In the genomic region with DNA sequence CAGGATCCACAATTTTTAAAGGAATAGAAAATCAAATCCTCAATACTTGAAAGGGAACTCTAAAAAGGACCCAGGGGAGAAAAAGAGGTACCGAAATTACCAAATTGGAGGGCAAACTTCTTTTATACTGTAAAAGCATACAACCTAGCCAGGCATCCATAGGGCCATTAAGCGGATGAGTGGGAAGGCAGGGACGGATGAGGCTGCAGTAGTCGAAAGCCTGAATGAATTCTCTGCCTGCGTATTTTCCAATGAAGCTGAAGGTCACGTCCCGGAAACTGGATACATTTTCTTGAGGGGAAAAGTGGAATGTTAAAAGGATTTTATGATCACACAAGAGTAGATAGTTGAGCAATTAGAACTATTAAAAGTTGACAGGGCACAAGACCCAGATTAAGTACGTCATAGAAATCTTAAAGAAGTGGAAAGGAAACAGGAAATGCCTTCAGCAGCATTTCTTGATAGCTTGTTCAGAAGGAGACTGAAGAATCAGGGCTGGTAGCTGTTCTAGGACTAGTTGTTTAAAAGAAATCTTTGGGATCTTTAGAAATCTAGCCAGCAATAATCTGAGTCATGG, we compare ENCODE assay signal across 15 cellular contexts.
DNase-seq lines count a peak whose midpoint lies in the region; ATAC-seq and TF ChIP-seq lines count a peak whose summit lies in the region.
"Had no signal": no experiment of that assay in that cellular context is flagged by ENCODE, and none has a peak within 500 bp of the region (broad histone marks: within the 10 kb centered on the region; RNA-seq: fewer than 3 reads in every experiment).

No MANE protein-coding gene starts in this region.

- TF ChIP-seq CTCF in endothelial cell (IDR thresholded peaks at IDR 0.05; ENCODE audit: unreplicated experiment) (no peak), type B pancreatic cell (conservative IDR thresholded peaks at IDR 0.05) (no peak), GM10266 (IDR thresholded peaks at IDR 0.05; ENCODE audit: control insufficient read depth, insufficient read depth, low read depth, missing control alignments) (no peak), GM13976 (IDR thresholded peaks at IDR 0.05; ENCODE audit: borderline replicate concordance, control extremely low read depth, extremely low read depth, insufficient read depth, missing control alignments) (no peak)

- no peaks in the 10 kb centered on the region for H3K27me3 ChIP-seq in muscle layer of duodenum (ENCODE audit: low read depth, low read length)

- no peak for ATAC-seq in activated naive CD8-positive, alpha-beta T cell treated with anti-CD3 and anti-CD28 coated beads, Interleukin-2, amount 10 ng/mL, durations not matched to agents 7 days and 5 days (ENCODE audit: low read depth)
- no peak for ATAC-seq in activated naive CD8-positive, alpha-beta T cell treated with anti-CD3 and anti-CD28 coated beads, Interleukin-2, amount 50 U/mL, for 24 hours
- ATAC-seq: HCT116, left colon had no signal

- H3K4me3 Mint-ChIP-seq in activated naive CD8-positive, alpha-beta T cell treated with anti-CD3 and anti-CD28 coated beads, Interleukin-2, amount 10 ng/mL, durations not matched to agents 7 days and 5 days = peak overlapping the region; percentile 35
- no peak overlapping the region for H3K4me3 Mint-ChIP-seq in activated naive CD8-positive, alpha-beta T cell treated with anti-CD3 and anti-CD28 coated beads, Interleukin-2, amount 50 U/mL, for 24 hours
- peak overlapping the region; percentile 45 for H3K4me3 Mint-ChIP-seq in endothelial cell (ENCODE audit: unreplicated experiment)
- H3K4me3 Mint-ChIP-seq in type B pancreatic cell = peak overlapping the region; percentile 7
- H3K4me3 Mint-ChIP-seq: stimulated activated naive CD8-positive, alpha-beta T cell treated with anti-CD3 and anti-CD28 coated beads, Interleukin-15, Interleukin-2, amounts not matched to agents 100 ng/mL and 50 ng/mL, for 24 hours had no signal

- peaks cover 7 to 23% of the 10 kb centered on the region in 2 donors for H3K4me1 ChIP-seq in muscle layer of duodenum (ENCODE audit: control insufficient read depth in 1 of 2, insufficient read depth in 2 of 2, low read length in 2 of 2)

- no peaks in the 10 kb centered on the region for H3K9me3 Mint-ChIP-seq in activated naive CD8-positive, alpha-beta T cell treated with anti-CD3 and anti-CD28 coated beads, Interleukin-2, amount 10 ng/mL, durations not matched to agents 7 days and 5 days
- H3K9me3 Mint-ChIP-seq in activated naive CD8-positive, alpha-beta T cell treated with anti-CD3 and anti-CD28 coated beads, Interleukin-2, amount 50 U/mL, for 24 hours = no peaks in the 10 kb centered on the region
- H3K9me3 Mint-ChIP-seq in endothelial cell (ENCODE audit: unreplicated experiment) = no peaks in the 10 kb centered on the region
- H3K9me3 Mint-ChIP-seq in type B pancreatic cell = no peaks in the 10 kb centered on the region
- H3K9me3 Mint-ChIP-seq: stimulated activated naive CD8-positive, alpha-beta T cell treated with anti-CD3 and anti-CD28 coated beads, Interleukin-15, Interleukin-2, amounts not matched to agents 100 ng/mL and 50 ng/mL, for 24 hours had no signal

- H3K36me3 Mint-ChIP-seq in activated naive CD8-positive, alpha-beta T cell treated with anti-CD3 and anti-CD28 coated beads, Interleukin-2, amount 10 ng/mL, durations not matched to agents 7 days and 5 days = no peaks in the 10 kb centered on the region
- no peaks in the 10 kb centered on the region for H3K36me3 Mint-ChIP-seq in activated naive CD8-positive, alpha-beta T cell treated with anti-CD3 and anti-CD28 coated beads, Interleukin-2, amount 50 U/mL, for 24 hours (ENCODE audit: low read depth)
- H3K36me3 Mint-ChIP-seq in endothelial cell (ENCODE audit: low read depth, unreplicated experiment) (no peaks in the 10 kb centered on the region), type B pancreatic cell (no peaks in the 10 kb centered on the region)

- DNase-seq in activated naive CD8-positive, alpha-beta T cell treated with anti-CD3 and anti-CD28 coated beads, Interleukin-2, amount 10 ng/mL, durations not matched to agents 7 days and 5 days = no peak
- no peak for DNase-seq in activated naive CD8-positive, alpha-beta T cell treated with anti-CD3 and anti-CD28 coated beads, Interleukin-2, amount 50 U/mL, for 24 hours
- DNase-seq in endothelial cell (ENCODE audit: low spot score) (no peak), type B pancreatic cell (ENCODE audit: extremely low spot score, unreplicated experiment) (no peak), GM10266 (ENCODE audit: extremely low spot score) (no peak), GM13976 (ENCODE audit: low spot score) (no peak), activated gamma-delta T cell treated with Interleukin-2 at 50 U/mL for 16 hours (no peak)
- DNase-seq: activated CD8-positive, alpha-beta memory T cell treated with anti-CD3 and anti-CD28 coated beads for 24 hours; amniotic stem cell; Karpas-422; left colon; NCI-H526 had no signal

- H3K36me3 ChIP-seq in muscle layer of duodenum (ENCODE audit: control insufficient read depth in 1 of 2, insufficient read depth in 2 of 2, low read length in 2 of 2) = no peaks in the 10 kb centered on the region

- H3K27ac ChIP-seq in muscle layer of duodenum (ENCODE audit: low read length) = peak overlapping the region; percentile 78

- POLR2A ChIA-PET in activated naive CD8-positive, alpha-beta T cell treated with anti-CD3 and anti-CD28 coated beads, Interleukin-2, amount 10 ng/mL, durations not matched to agents 7 days and 5 days (lab: Charles Lee) = no interaction called here

- in situ Hi-C loops in GM13976 (cut with MboI; ENCODE audit: low sequenced_read_pairs, unreplicated experiment) = no loop called here

- H3K4me1 Mint-ChIP-seq in activated naive CD8-positive, alpha-beta T cell treated with anti-CD3 and anti-CD28 coated beads, Interleukin-2, amount 10 ng/mL, durations not matched to agents 7 days and 5 days = peaks cover 2% of the 10 kb centered on the region
- peaks cover 2% of the 10 kb centered on the region for H3K4me1 Mint-ChIP-seq in activated naive CD8-positive, alpha-beta T cell treated with anti-CD3 and anti-CD28 coated beads, Interleukin-2, amount 50 U/mL, for 24 hours
- H3K4me1 Mint-ChIP-seq in endothelial cell (ENCODE audit: unreplicated experiment) (peaks cover 20% of the 10 kb centered on the region), type B pancreatic cell (ENCODE audit: unreplicated experiment) (peaks cover 20% of the 10 kb centered on the region)

- no peaks in the 10 kb centered on the region for H3K27me3 Mint-ChIP-seq in activated naive CD8-positive, alpha-beta T cell treated with anti-CD3 and anti-CD28 coated beads, Interleukin-2, amount 10 ng/mL, durations not matched to agents 7 days and 5 days
- H3K27me3 Mint-ChIP-seq in activated naive CD8-positive, alpha-beta T cell treated with anti-CD3 and anti-CD28 coated beads, Interleukin-2, amount 50 U/mL, for 24 hours = no peaks in the 10 kb centered on the region
- no peaks in the 10 kb centered on the region for H3K27me3 Mint-ChIP-seq in endothelial cell (ENCODE audit: unreplicated experiment)
- H3K27me3 Mint-ChIP-seq in type B pancreatic cell = no peaks in the 10 kb centered on the region
- H3K27me3 Mint-ChIP-seq: stimulated activated naive CD8-positive, alpha-beta T cell treated with anti-CD3 and anti-CD28 coated beads, Interleukin-15, Interleukin-2, amounts not matched to agents 100 ng/mL and 50 ng/mL, for 24 hours had no signal

- no peak overlapping the region for H3K27ac Mint-ChIP-seq in activated naive CD8-positive, alpha-beta T cell treated with anti-CD3 and anti-CD28 coated beads, Interleukin-2, amount 10 ng/mL, durations not matched to agents 7 days and 5 days
- H3K27ac Mint-ChIP-seq in activated naive CD8-positive, alpha-beta T cell treated with anti-CD3 and anti-CD28 coated beads, Interleukin-2, amount 50 U/mL, for 24 hours = no peak overlapping the region
- H3K27ac Mint-ChIP-seq in endothelial cell (ENCODE audit: unreplicated experiment) (peak overlapping the region; percentile 90), type B pancreatic cell (no peak overlapping the region)
- H3K27ac Mint-ChIP-seq: stimulated activated naive CD8-positive, alpha-beta T cell treated with anti-CD3 and anti-CD28 coated beads, Interleukin-15, Interleukin-2, amounts not matched to agents 100 ng/mL and 50 ng/mL, for 24 hours had no signal

- H3K9me3 ChIP-seq in muscle layer of duodenum (ENCODE audit: control insufficient read depth in 1 of 2, low read length in 2 of 2) = no peaks in the 10 kb centered on the region

- peak overlapping the region; percentile 21 to 35 for H3K4me3 ChIP-seq in muscle layer of duodenum (ENCODE audit: low read depth in 1 of 2, low read length in 2 of 2)
